1 cellular context compared by ENCODE assay signal in the genomic region with DNA sequence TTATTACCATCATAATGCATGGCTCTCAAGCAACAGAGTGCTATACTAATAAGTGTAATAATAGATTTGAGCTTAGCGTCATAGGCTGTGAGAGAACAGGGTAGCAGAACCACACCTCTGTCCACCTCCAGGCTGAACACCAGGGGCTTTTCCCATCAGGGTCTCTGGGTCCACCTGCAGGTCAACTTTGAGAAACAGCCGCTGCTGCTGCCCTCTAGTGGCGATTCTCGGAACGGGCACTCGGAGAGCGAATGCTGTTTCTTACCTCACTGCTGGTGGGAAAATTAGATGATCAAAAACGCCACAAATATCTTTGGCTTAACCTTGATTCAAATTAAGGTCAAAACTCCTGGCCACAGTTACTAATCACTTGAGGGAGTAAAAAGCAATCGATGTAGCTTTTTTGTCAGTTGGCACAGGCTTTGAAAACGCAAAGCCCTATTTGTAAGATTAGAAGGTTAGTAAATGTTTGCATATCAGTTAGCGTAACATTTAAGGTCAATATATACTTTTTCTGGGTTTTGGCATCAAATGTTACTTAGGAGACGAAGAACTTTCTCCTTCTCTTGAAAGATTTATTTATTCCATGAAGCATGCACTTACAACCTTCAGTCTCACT.
TF ChIP-seq lines count a peak whose summit lies in the region.

No MANE protein-coding gene starts in this region.

TF ChIP-seq in HCT116, 20 proteins besides CTCF, POLR2A, EP300 and RAD21 (continued from another document):
- TF ChIP-seq, protein P1, sequence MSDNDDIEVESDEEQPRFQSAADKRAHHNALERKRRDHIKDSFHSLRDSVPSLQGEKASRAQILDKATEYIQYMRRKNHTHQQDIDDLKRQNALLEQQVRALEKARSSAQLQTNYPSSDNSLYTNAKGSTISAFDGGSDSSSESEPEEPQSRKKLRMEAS (IDR thresholded peaks at IDR 0.05): no peak
- TF ChIP-seq, protein P2, sequence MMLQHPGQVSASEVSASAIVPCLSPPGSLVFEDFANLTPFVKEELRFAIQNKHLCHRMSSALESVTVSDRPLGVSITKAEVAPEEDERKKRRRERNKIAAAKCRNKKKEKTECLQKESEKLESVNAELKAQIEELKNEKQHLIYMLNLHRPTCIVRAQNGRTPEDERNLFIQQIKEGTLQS (IDR thresholded peaks at IDR 0.05): no peak
- no peak for TF ChIP-seq SRF (IDR thresholded peaks at IDR 0.05; ENCODE audit: low read depth)
